In the genomic region with DNA sequence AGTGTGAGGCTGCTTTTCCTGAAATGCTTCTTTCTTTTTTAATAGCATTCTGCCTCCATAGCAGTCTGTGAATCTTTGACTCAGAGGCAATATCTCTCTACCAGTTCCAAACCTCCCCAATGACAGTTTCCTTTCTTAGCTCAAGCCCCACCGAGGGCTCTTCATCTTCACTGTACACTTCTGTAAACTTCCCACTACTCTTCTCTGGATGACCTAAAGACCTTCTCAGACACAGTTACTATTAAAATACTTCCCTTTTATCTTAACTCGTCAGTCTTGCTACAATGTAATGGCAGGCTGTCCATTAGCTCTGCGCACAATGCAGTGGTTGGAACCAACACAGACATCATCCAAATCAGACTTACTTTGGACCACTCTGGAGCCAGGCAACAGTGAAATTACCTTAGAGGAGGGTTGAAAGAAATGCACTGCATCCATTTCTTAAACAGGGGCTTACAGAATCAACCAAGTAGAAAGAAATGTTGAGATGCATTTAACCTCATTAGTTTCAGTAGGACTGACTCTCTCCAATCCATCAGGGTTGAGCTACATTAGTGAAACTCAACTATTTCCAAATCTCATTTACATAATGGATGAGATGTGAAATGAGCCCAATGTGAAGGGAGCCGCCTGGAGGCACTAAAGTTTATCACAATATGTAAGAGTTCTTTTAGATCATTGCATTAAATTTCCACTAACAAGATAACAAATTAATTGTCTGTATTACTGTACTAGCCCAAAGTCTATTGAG, we compare ENCODE assay signal across 23 cellular contexts.
DNase-seq lines count a peak whose midpoint lies in the region; ATAC-seq, FAIRE-seq and TF ChIP-seq lines count a peak whose summit lies in the region.
"Had no signal": no experiment of that assay in that cellular context is flagged by ENCODE, and none has a peak within 500 bp of the region (broad histone marks: within the 10 kb centered on the region; RNA-seq: fewer than 3 reads in every experiment).

No MANE protein-coding gene starts in this region.

- H3K4me3 ChIP-seq in BLaER1 treated with 17β-estradiol and CSF1 and Interleukin-3, amounts not matched to agents 10 nM and 100 nM, result no peak overlapping the region
- no peak overlapping the region for H3K4me3 ChIP-seq in OCI-LY1 (ENCODE audit: low read depth, low read length, poor library complexity, severe bottlenecking)
- H3K4me3 ChIP-seq: PC-9, right lobe of liver, upper lobe of left lung had no signal

- H3K9me3 ChIP-seq in BLaER1 treated with 17β-estradiol and CSF1 and Interleukin-3, amounts not matched to agents 10 nM and 100 nM (replicated peaks in 1 of 11), result 0 out of 22 replicates have a peak, but pooled peaks cover 0 to 5% (median 0%) of the 10 kb centered on the region in 11 experiments
- no peaks in the 10 kb centered on the region for H3K9me3 ChIP-seq in OCI-LY1 (ENCODE audit: low read length)
- H3K9me3 ChIP-seq: right lobe of liver, upper lobe of left lung had no signal

- ATAC-seq in left lobe of liver (peak; percentile 15), HG02610 (IDR thresholded peaks at IDR 0.05; ENCODE audit: unreplicated experiment) (no peak), HG03025 (IDR thresholded peaks at IDR 0.05; ENCODE audit: low FRiP score, unreplicated experiment) (no peak)
- ATAC-seq: left ventricle myocardium superior, T-cell had no signal

- no peaks in the 10 kb centered on the region for H3K36me3 ChIP-seq in BLaER1 treated with 17β-estradiol and CSF1 and Interleukin-3, amounts not matched to agents 10 nM and 100 nM
- H3K36me3 ChIP-seq in OCI-LY1 (ENCODE audit: insufficient read depth, low read length), result no peaks in the 10 kb centered on the region
- H3K36me3 ChIP-seq: right lobe of liver, upper lobe of left lung had no signal

- TF ChIP-seq CTCF in HFFc6 (IDR thresholded peaks at IDR 0.05) (peak; percentile 30; the same call in 1 of the 2 replicates), OCI-LY1 (IDR thresholded peaks at IDR 0.05; ENCODE audit: low read length) (peak; percentile 38)

- H3K4me3 Mint-ChIP-seq in HFFc6, result no peak overlapping the region
- H3K4me3 Mint-ChIP-seq: activated naive CD8-positive, alpha-beta T cell; CD4-positive, CD25-positive, alpha-beta regulatory T cell; T-cell had no signal

- no peaks in the 10 kb centered on the region for H3K27me3 Mint-ChIP-seq in HFFc6 (ENCODE audit: insufficient read depth)
- H3K27me3 Mint-ChIP-seq: activated naive CD8-positive, alpha-beta T cell; CD4-positive, CD25-positive, alpha-beta regulatory T cell; T-cell had no signal

- no peaks in the 10 kb centered on the region for H3K27me3 ChIP-seq in BLaER1 treated with 17β-estradiol and CSF1 and Interleukin-3, amounts not matched to agents 10 nM and 100 nM
- H3K27me3 ChIP-seq in OCI-LY1 (ENCODE audit: insufficient read depth, low read length), result no peaks in the 10 kb centered on the region
- H3K27me3 ChIP-seq: right lobe of liver, upper lobe of left lung had no signal

- peak overlapping the region in 6 of 11 experiments; percentile 3 to 26 (median 10); a peak in 6 of 22 replicates for H3K4me2 ChIP-seq in BLaER1 treated with 17β-estradiol and CSF1 and Interleukin-3, amounts not matched to agents 10 nM and 100 nM
- no peak overlapping the region for H3K4me2 ChIP-seq in OCI-LY1 (ENCODE audit: low read length)
- H3K4me2 ChIP-seq: PC-9 had no signal

- FAIRE-seq in frontal cortex (lab: Jason Lieb, UNC), result no peak
- FAIRE-seq: G401.6 had no signal

- no peaks in the 10 kb centered on the region; the same call in 1 of the 2 replicates for H3K4me1 Mint-ChIP-seq in HFFc6 (ENCODE audit: low read depth)
- H3K4me1 Mint-ChIP-seq: CD4-positive, CD25-positive, alpha-beta regulatory T cell; T-cell had no signal

- no peak overlapping the region for H2AFZ ChIP-seq in OCI-LY1 (ENCODE audit: low read length)
- H2AFZ ChIP-seq: parathyroid adenoma, PC-9 had no signal

- DNase-seq in HFFc6, result no peak
- DNase-seq in left lobe of liver (ENCODE audit: low spot score), result no peak
- DNase-seq in KG1 (lab: John Stamatoyannopoulos, UW), result no peak
- DNase-seq in frontal cortex (ENCODE audit: low spot score in 2 of 2), result no peak
- DNase-seq: activated CD4-positive, alpha-beta T cell treated with anti-CD3 and anti-CD28 coated beads, Interleukin-2, amount 50 U/mL, for 1 hour; CD4-positive, CD25-positive, alpha-beta regulatory T cell; erythroblast; foreskin melanocyte; hypothalamus; left ventricle myocardium superior; NCI-H1417 treated with DMSO at 0.1 percent for 48 hours; PC-9; right lobe of liver; SHP77 treated with DMSO at 0.1 percent for 48 hours; T-cell; upper lobe of left lung had no signal

- H3K4me1 ChIP-seq in BLaER1 treated with 17β-estradiol and CSF1 and Interleukin-3, amounts not matched to agents 10 nM and 100 nM, result peaks cover 0 to 8% (median 6%) of the 10 kb centered on the region in 10 experiments; a peak in 11 of 20 replicates
- no peaks in the 10 kb centered on the region for H3K4me1 ChIP-seq in OCI-LY1 (ENCODE audit: insufficient read depth, low read length, severe bottlenecking)
- H3K4me1 ChIP-seq: parathyroid adenoma, upper lobe of left lung had no signal

- no peak overlapping the region for H3K9ac ChIP-seq in BLaER1 treated with 17β-estradiol and CSF1 and Interleukin-3, amounts not matched to agents 10 nM and 100 nM
- H3K9ac ChIP-seq in OCI-LY1 (ENCODE audit: low read length), result no peak overlapping the region
- H3K9ac ChIP-seq: parathyroid adenoma had no signal

- no peaks in the 10 kb centered on the region for H3F3A ChIP-seq in OCI-LY1 (ENCODE audit: insufficient read depth, low read length)

- H3K36me3 Mint-ChIP-seq in HFFc6 (ENCODE audit: low read depth), result no peaks in the 10 kb centered on the region
- H3K36me3 Mint-ChIP-seq: activated naive CD8-positive, alpha-beta T cell; CD4-positive, CD25-positive, alpha-beta regulatory T cell; T-cell had no signal

- no peaks in the 10 kb centered on the region for H4K20me1 ChIP-seq in BLaER1 treated with 17β-estradiol and CSF1 and Interleukin-3, amounts not matched to agents 10 nM and 100 nM
- no peaks in the 10 kb centered on the region for H4K20me1 ChIP-seq in OCI-LY1 (ENCODE audit: insufficient read depth, low read length)

- H3K27ac Mint-ChIP-seq in HFFc6, result no peak overlapping the region
- H3K27ac Mint-ChIP-seq: activated naive CD8-positive, alpha-beta T cell; T-cell had no signal

- H3K9me2 ChIP-seq in OCI-LY1 (ENCODE audit: low read depth, low read length), result no peaks in the 10 kb centered on the region

- no peak overlapping the region for H3K27ac ChIP-seq in BLaER1 treated with 17β-estradiol and CSF1 and Interleukin-3, amounts not matched to agents 10 nM and 100 nM
- H3K27ac ChIP-seq in OCI-LY1 (ENCODE audit: low read depth, low read length, poor library complexity, severe bottlenecking), result no peak overlapping the region
- H3K27ac ChIP-seq: parathyroid adenoma, PC-9, right lobe of liver, upper lobe of left lung had no signal

- H3K9me3 Mint-ChIP-seq in HFFc6, result no peaks in the 10 kb centered on the region
- H3K9me3 Mint-ChIP-seq: T-cell had no signal

- no peaks in the 10 kb centered on the region for H3K79me2 ChIP-seq in OCI-LY1 (ENCODE audit: insufficient read depth, low read length)
- H3K79me2 ChIP-seq: parathyroid adenoma had no signal
